8 cellular contexts compared by ENCODE assay signal in the genomic region with DNA sequence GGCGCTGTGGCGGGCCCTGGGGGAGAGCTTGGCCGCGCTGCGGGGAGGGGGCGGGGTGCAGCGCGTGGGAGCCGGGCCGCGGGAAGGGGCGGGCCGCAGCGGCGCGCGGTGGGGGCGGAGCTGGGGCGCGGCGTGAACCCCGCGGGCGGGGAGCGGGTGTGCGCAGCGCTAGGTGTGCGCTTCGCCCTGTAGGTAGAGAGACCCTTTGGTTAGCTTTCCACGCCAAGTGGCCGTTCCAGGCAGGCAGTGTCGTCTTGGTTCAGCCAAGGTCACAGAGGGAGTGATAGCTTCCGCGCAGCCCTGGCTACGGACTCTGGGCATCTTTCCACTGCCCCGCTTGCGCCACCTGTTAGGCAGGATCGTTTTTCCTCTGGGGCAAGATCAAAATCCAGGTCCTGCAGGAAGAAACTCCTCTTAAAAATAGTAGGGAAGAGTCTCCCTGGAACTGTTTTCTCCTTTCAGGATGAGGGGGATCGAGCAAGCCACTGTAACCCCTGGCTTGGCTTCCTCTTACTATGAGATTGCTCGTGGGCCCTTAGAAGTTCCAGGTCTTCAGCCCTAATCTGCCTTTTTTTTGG. TPM values are rescaled to one million over a fixed set of nuclear protein-coding genes. Genes with fewer than 3 reads are reported as not detected.
DNase-seq lines count a peak whose midpoint lies in the region; ATAC-seq and TF ChIP-seq lines count a peak whose summit lies in the region.

No MANE protein-coding gene starts in this region.

- DNase-seq in activated CD8-positive, alpha-beta memory T cell treated with anti-CD3 and anti-CD28 coated beads, Interleukin-2, amount 10 ng/mL, durations not matched to agents 7 days and 5 days = no peak
- no peak for DNase-seq in activated CD8-positive, alpha-beta memory T cell treated with anti-CD3 and anti-CD28 coated beads for 24 hours
- peak; percentile 49 for DNase-seq in H4 (ENCODE audit: low spot score)
- DNase-seq in LHCN-M2 (ENCODE audit: low read depth) = peak; percentile 61
- no peak for DNase-seq in activated naive CD4-positive, alpha-beta T cell treated with anti-CD3 and anti-CD28 coated beads, Interleukin-2, amount 10 ng/mL, durations not matched to agents 7 days and 5 days
- DNase-seq in cardiac septum (ENCODE audit: low spot score) = peak; percentile 87
- no peak for DNase-seq in retinal pigment epithelial cell (ENCODE audit: low read depth)
- no peak for DNase-seq in NCI-H1694 (lab: John Stamatoyannopoulos, UW)

- H3K36me3 Mint-ChIP-seq in activated CD8-positive, alpha-beta memory T cell treated with anti-CD3 and anti-CD28 coated beads, Interleukin-2, amount 10 ng/mL, durations not matched to agents 7 days and 5 days = peaks cover 33% of the 10 kb centered on the region
- H3K36me3 Mint-ChIP-seq in activated naive CD4-positive, alpha-beta T cell treated with anti-CD3 and anti-CD28 coated beads, Interleukin-2, amount 10 ng/mL, durations not matched to agents 7 days and 5 days = peaks cover 61% of the 10 kb centered on the region

- peak; percentile 79 for ATAC-seq in activated CD8-positive, alpha-beta memory T cell treated with anti-CD3 and anti-CD28 coated beads, Interleukin-2, amount 10 ng/mL, durations not matched to agents 7 days and 5 days

- peak overlapping the region; percentile 99 for H3K4me3 Mint-ChIP-seq in activated CD8-positive, alpha-beta memory T cell treated with anti-CD3 and anti-CD28 coated beads, Interleukin-2, amount 10 ng/mL, durations not matched to agents 7 days and 5 days
- H3K4me3 Mint-ChIP-seq in activated naive CD4-positive, alpha-beta T cell treated with anti-CD3 and anti-CD28 coated beads, Interleukin-2, amount 10 ng/mL, durations not matched to agents 7 days and 5 days = peak overlapping the region; percentile 96

- CTCF ChIA-PET in activated CD8-positive, alpha-beta memory T cell treated with anti-CD3 and anti-CD28 coated beads, Interleukin-2, amount 10 ng/mL, durations not matched to agents 7 days and 5 days (lab: Charles Lee) = interaction anchor here (0.7 to 2.5 kb wide), 15 partner anchors 8 to 291 kb away, joined by 3 to 14 read pairs (median 3); a partner anchor contains a TSS
- CTCF ChIA-PET in activated naive CD4-positive, alpha-beta T cell treated with anti-CD3 and anti-CD28 coated beads, Interleukin-2, amount 10 ng/mL, durations not matched to agents 7 days and 5 days (lab: Charles Lee) = interaction anchor here (0.8 to 1.5 kb wide), 6 partner anchors 20 to 143 kb away, joined by 3 to 5 read pairs (median 4); a partner anchor contains a TSS

- no peaks in the 10 kb centered on the region for H3K27me3 Mint-ChIP-seq in activated CD8-positive, alpha-beta memory T cell treated with anti-CD3 and anti-CD28 coated beads, Interleukin-2, amount 10 ng/mL, durations not matched to agents 7 days and 5 days
- H3K27me3 Mint-ChIP-seq in activated naive CD4-positive, alpha-beta T cell treated with anti-CD3 and anti-CD28 coated beads, Interleukin-2, amount 10 ng/mL, durations not matched to agents 7 days and 5 days = no peaks in the 10 kb centered on the region

- TF ChIP-seq CTCF in retinal pigment epithelial cell (conservative IDR thresholded peaks at IDR 0.05; ENCODE audit: low read depth, low read length) = peak; percentile 36

- peaks cover 40% of the 10 kb centered on the region for H3K4me1 Mint-ChIP-seq in activated CD8-positive, alpha-beta memory T cell treated with anti-CD3 and anti-CD28 coated beads, Interleukin-2, amount 10 ng/mL, durations not matched to agents 7 days and 5 days
- H3K4me1 Mint-ChIP-seq in activated naive CD4-positive, alpha-beta T cell treated with anti-CD3 and anti-CD28 coated beads, Interleukin-2, amount 10 ng/mL, durations not matched to agents 7 days and 5 days = peaks cover 53% of the 10 kb centered on the region

- peak overlapping the region; percentile 73 for H3K4me3 ChIP-seq in retinal pigment epithelial cell (ENCODE audit: low read length)

- intact Hi-C loops in cardiac septum (cut with DNase I) = loop anchor here (1.0 to 5.0 kb wide), 4 partner anchors 41 to 290 kb away; a partner anchor contains a TSS

- no peaks in the 10 kb centered on the region for H3K9me3 Mint-ChIP-seq in activated CD8-positive, alpha-beta memory T cell treated with anti-CD3 and anti-CD28 coated beads, Interleukin-2, amount 10 ng/mL, durations not matched to agents 7 days and 5 days (ENCODE audit: low read depth)
- no peaks in the 10 kb centered on the region for H3K9me3 Mint-ChIP-seq in activated naive CD4-positive, alpha-beta T cell treated with anti-CD3 and anti-CD28 coated beads, Interleukin-2, amount 10 ng/mL, durations not matched to agents 7 days and 5 days

- peak overlapping the region; percentile 98 for H3K27ac Mint-ChIP-seq in activated CD8-positive, alpha-beta memory T cell treated with anti-CD3 and anti-CD28 coated beads, Interleukin-2, amount 10 ng/mL, durations not matched to agents 7 days and 5 days
- H3K27ac Mint-ChIP-seq in activated naive CD4-positive, alpha-beta T cell treated with anti-CD3 and anti-CD28 coated beads, Interleukin-2, amount 10 ng/mL, durations not matched to agents 7 days and 5 days = peak overlapping the region; percentile 98

RNA-seq across cellular contexts. Expression of a gene that starts 0.4 kb away (rescaled TPM):
- total RNA-seq in activated CD8-positive, alpha-beta memory T cell treated with anti-CD3 and anti-CD28 coated beads, Interleukin-2, amount 10 ng/mL, durations not matched to agents 7 days and 5 days = 100 to 1,000 TPM; 199 to 227 TPM
- total RNA-seq in H4 (2014; rRNA removed; shearing (Covaris generic)) = 31.5 and 85.2 TPM in 2 replicates
- total RNA-seq in LHCN-M2 (2014; rRNA removed) (67.8 and 70.4 TPM in 2 replicates), cardiac septum (195 TPM)
- polyA plus RNA-seq in LHCN-M2 (2012) = 388 TPM

RNA-seq across cellular contexts. Expression of a gene that starts 0.8 kb away (rescaled TPM):
- total RNA-seq in activated CD8-positive, alpha-beta memory T cell treated with anti-CD3 and anti-CD28 coated beads, Interleukin-2, amount 10 ng/mL, durations not matched to agents 7 days and 5 days = 10 to 100 TPM; 57.5 to 60.3 TPM
- 20.7 and 32.4 TPM in 2 replicates for total RNA-seq in H4 (2014; rRNA removed; shearing (Covaris generic))
- 47.0 and 53.3 TPM in 2 replicates for total RNA-seq in LHCN-M2 (2014; rRNA removed)
- polyA plus RNA-seq in LHCN-M2 (2012) = 45.0 TPM
- total RNA-seq in cardiac septum = 18.1 TPM

RNA-seq across cellular contexts. Expression of a gene that starts 9.1 kb away (rescaled TPM):
- not detected for total RNA-seq in activated CD8-positive, alpha-beta memory T cell treated with anti-CD3 and anti-CD28 coated beads, Interleukin-2, amount 10 ng/mL, durations not matched to agents 7 days and 5 days
- total RNA-seq in H4 (2014; rRNA removed; shearing (Covaris generic)) = not detected in 2 replicates
- not detected in 2 replicates for total RNA-seq in LHCN-M2 (2014; rRNA removed)
- 0.41 TPM for polyA plus RNA-seq in LHCN-M2 (2012)
- total RNA-seq in cardiac septum = 1.5 TPM

RNA-seq across cellular contexts. Expression of a gene that starts 23.5 kb away (rescaled TPM):
- total RNA-seq in activated CD8-positive, alpha-beta memory T cell treated with anti-CD3 and anti-CD28 coated beads, Interleukin-2, amount 10 ng/mL, durations not matched to agents 7 days and 5 days = under 1 TPM in 1 of 2 experiments, not detected in 1; 0.54 TPM
- total RNA-seq in H4 (2014; rRNA removed; shearing (Covaris generic)) = 2.6 and 4.6 TPM in 2 replicates
- 0.75 and 1.8 TPM in 2 replicates for total RNA-seq in LHCN-M2 (2014; rRNA removed)
- polyA plus RNA-seq in LHCN-M2 (2012) = 3.9 TPM
- total RNA-seq in cardiac septum = 0.13 TPM

RNA-seq across cellular contexts. Expression of a gene that starts 41.2 kb away (rescaled TPM):
- 10 to 100 TPM; 79.7 to 89.2 TPM for total RNA-seq in activated CD8-positive, alpha-beta memory T cell treated with anti-CD3 and anti-CD28 coated beads, Interleukin-2, amount 10 ng/mL, durations not matched to agents 7 days and 5 days
- 43.3 and 43.4 TPM in 2 replicates for total RNA-seq in H4 (2014; rRNA removed; shearing (Covaris generic))
- 36.0 and 45.7 TPM in 2 replicates for total RNA-seq in LHCN-M2 (2014; rRNA removed)
- polyA plus RNA-seq in LHCN-M2 (2012) = 73.8 TPM
- 35.9 TPM for total RNA-seq in cardiac septum

Comparison
In these comparisons a context has a peak if more than half of its experiments do, and no peak if none do; other contexts are left out.
1. DNase-seq: peak in H4 (single experiment), LHCN-M2 (single experiment) and cardiac septum (single experiment); none in activated CD8-positive, alpha-beta memory T cell treated with anti-CD3 and anti-CD28 coated beads, Interleukin-2, amount 10 ng/mL, durations not matched to agents 7 days and 5 days (single experiment), activated CD8-positive, alpha-beta memory T cell treated with anti-CD3 and anti-CD28 coated beads for 24 hours (single experiment), activated naive CD4-positive, alpha-beta T cell treated with anti-CD3 and anti-CD28 coated beads, Interleukin-2, amount 10 ng/mL, durations not matched to agents 7 days and 5 days (single experiment), retinal pigment epithelial cell (single experiment) and NCI-H1694 (single experiment).